ENCODE assay signal across 18 cellular contexts in genomic region chr9:14365667-14366066, GRCh38. TPM values are rescaled to one million over a fixed set of nuclear protein-coding genes. Genes with fewer than 3 reads are reported as not detected.
DNase-seq lines count a peak whose midpoint lies in the region; ATAC-seq lines count a peak whose summit lies in the region.
"Had no signal": no experiment of that assay in that cellular context is flagged by ENCODE, and none has a peak within 500 bp of the region (broad histone marks: within the 10 kb centered on the region; RNA-seq: fewer than 3 reads in every experiment).

No MANE protein-coding gene starts in this region.

- ATAC-seq in Right ventricle myocardium inferior (peak; percentile 7), sciatic nerve (peak; percentile 18), GM18873 (IDR thresholded peaks at IDR 0.05; ENCODE audit: low FRiP score, unreplicated experiment) (no peak)

- intact Hi-C loops in Right ventricle myocardium inferior (cut with DNase I), result no loop called here
- intact Hi-C loops in cardiac septum (cut with DNase I), result no loop called here
- intact Hi-C loops in sciatic nerve (cut with DNase I), result no loop called here

- no peak for DNase-seq in Right ventricle myocardium inferior (ENCODE audit: missing footprints)
- DNase-seq in cardiac septum (ENCODE audit: low spot score), result no peak
- peak; percentile 92 for DNase-seq in fibroblast of peridontal ligament (ENCODE audit: extremely low read depth)
- DNase-seq in sciatic nerve (ENCODE audit: low spot score), result no peak
- no peak for DNase-seq in dedifferentiated amniotic fluid mesenchymal stem cell (ENCODE audit: extremely low spot score)
- no peak for DNase-seq in NCI-H1436 (lab: John Stamatoyannopoulos, UW)
- no peak for DNase-seq in stimulated activated naive CD4-positive, alpha-beta T cell (lab: John Stamatoyannopoulos, UW)
- DNase-seq: 8988T; activated CD4-positive, alpha-beta T cell treated with anti-CD3 and anti-CD28 coated beads, Interleukin-2, amount 50 U/mL, for 1 hour; CD8-positive, alpha-beta memory T cell; glutamatergic neuron; immature natural killer cell; MV-4-11; NCI-H2107; nephron progenitor cell; stimulated activated CD4-positive, alpha-beta T cell treated with anti-CD3 and anti-CD28 coated beads, Interleukin-2, amount 100 ng/mL, for 24 hours; thyroid gland had no signal

RNA-seq across cellular contexts. Expression of gene NFIB, which starts 51.7 kb away (rescaled TPM):
- 116 TPM for total RNA-seq in Right ventricle myocardium inferior
- total RNA-seq in cardiac septum, result 129 TPM
- total RNA-seq in sciatic nerve, result 137 TPM
- total RNA-seq: CD8-positive, alpha-beta memory T cell had no signal
